In the genomic region with DNA sequence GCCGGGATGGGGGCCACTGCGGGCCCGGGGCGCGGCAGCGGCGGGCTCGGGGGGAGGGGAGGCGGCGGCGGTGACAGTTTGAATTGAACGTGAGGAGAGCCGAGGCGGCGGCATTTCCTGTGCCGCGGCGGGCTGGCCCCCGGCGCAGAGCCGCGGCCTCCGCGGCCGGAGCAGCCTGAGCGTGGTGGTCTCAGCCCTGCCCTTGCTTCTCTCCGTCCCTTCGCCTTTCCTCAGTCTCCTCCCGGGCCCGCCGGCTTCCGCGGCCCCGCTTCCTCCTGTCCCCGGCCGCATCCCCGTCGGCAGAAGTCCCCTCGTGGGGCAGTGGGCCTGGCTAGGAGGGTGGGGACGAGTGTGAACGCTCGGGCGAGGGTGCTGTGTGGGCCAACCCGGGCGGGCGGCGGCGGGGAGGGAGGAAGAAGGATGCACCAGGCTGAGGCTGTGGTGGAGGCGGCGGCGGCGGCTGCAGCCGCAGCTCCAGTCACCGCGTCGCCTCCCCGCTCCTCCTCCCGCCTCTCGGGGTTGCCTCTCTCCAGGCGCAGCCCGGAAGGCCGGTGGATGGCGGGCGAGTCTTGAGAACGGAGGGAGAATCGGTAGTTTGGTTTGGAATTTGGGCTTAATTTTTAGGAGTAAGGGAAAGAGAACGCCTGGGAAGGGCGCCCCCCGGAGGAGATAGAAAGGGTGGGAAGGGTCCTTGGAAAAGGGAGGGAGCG, we compare ENCODE assay signal across 8 cellular contexts. TPM values are rescaled to one million over a fixed set of nuclear protein-coding genes. Genes with fewer than 3 reads are reported as not detected.
DNase-seq lines count a peak whose midpoint lies in the region; ATAC-seq and TF ChIP-seq lines count a peak whose summit lies in the region.

No MANE protein-coding gene starts in this region.

- H3K4me1 ChIP-seq in BE2C (no peaks in the 10 kb centered on the region; the same call in 1 of the 2 replicates), duodenal mucosa (ENCODE audit: control insufficient read depth in 1 of 2, insufficient read depth in 2 of 2, low read length in 2 of 2) (peaks cover 16 to 33% of the 10 kb centered on the region in 2 donors), lung (ENCODE audit: control insufficient read depth in 2 of 2, insufficient read depth in 2 of 2, low read length in 2 of 2) (peaks cover 2 to 21% of the 10 kb centered on the region in 2 donors)

- TF ChIP-seq CTCF in BE2C (IDR thresholded peaks at IDR 0.05; ENCODE audit: low read depth, low read length): peak; percentile 85
- peak; percentile 27 for TF ChIP-seq CTCF in lung (IDR thresholded peaks at IDR 0.05; ENCODE audit: control extremely low read depth, extremely low read depth)

- peak overlapping the region; percentile 95 for H3K27ac ChIP-seq in duodenal mucosa (ENCODE audit: low read depth, low read length)
- H3K27ac ChIP-seq in lung (ENCODE audit: low read depth in 1 of 2, low read length in 1 of 2): peak overlapping the region; percentile 98 to 99

- no peaks in the 10 kb centered on the region for H3K9me3 ChIP-seq in BE2C
- no peaks in the 10 kb centered on the region for H3K9me3 ChIP-seq in duodenal mucosa (ENCODE audit: control insufficient read depth in 1 of 2, low read length in 2 of 2)
- no peaks in the 10 kb centered on the region for H3K9me3 ChIP-seq in lung (ENCODE audit: control insufficient read depth in 2 of 2, insufficient read depth in 1 of 2, low read length in 1 of 2)

- ATAC-seq in GM19023 (IDR thresholded peaks at IDR 0.05; ENCODE audit: unreplicated experiment) (peak; percentile 35), HG03280 (IDR thresholded peaks at IDR 0.05; ENCODE audit: unreplicated experiment) (peak; percentile 34), lung (ENCODE audit: insufficient read depth, low FRiP score) (peak; percentile 56)

- H3K4me3 ChIP-seq in BE2C (ENCODE audit: low read depth, low read length) (peak overlapping the region; percentile 84), duodenal mucosa (ENCODE audit: low read depth in 1 of 2, low read length in 2 of 2) (peak overlapping the region; percentile 87 to 94), lung (peak overlapping the region; percentile 78)

- H3K36me3 ChIP-seq in BE2C (no peaks in the 10 kb centered on the region), duodenal mucosa (ENCODE audit: control insufficient read depth in 1 of 2, insufficient read depth in 2 of 2, low read length in 2 of 2) (no peaks in the 10 kb centered on the region), lung (ENCODE audit: control insufficient read depth in 2 of 2, insufficient read depth in 2 of 2, low read length in 2 of 2) (no peaks in the 10 kb centered on the region)

- H3K27me3 ChIP-seq in BE2C (no peaks in the 10 kb centered on the region), duodenal mucosa (ENCODE audit: control insufficient read depth in 1 of 2, insufficient read depth in 2 of 2, low read length in 2 of 2) (no peaks in the 10 kb centered on the region), lung (ENCODE audit: control insufficient read depth, insufficient read depth) (no peaks in the 10 kb centered on the region)

- H3K9ac ChIP-seq in duodenal mucosa (ENCODE audit: low read depth in 1 of 2, low read length in 2 of 2): peak overlapping the region; percentile 68 to 88

- 0 to 1% methylated on average over 46 to 70 of the region's 70 CpGs for WGBS in lung, 2 donors

- peak; percentile 76 for DNase-seq in BE2C
- peak; percentile 90 for DNase-seq in NCI-H69 (lab: John Stamatoyannopoulos, UW)
- DNase-seq in activated CD4-positive, alpha-beta T cell treated with anti-CD3 and anti-CD28 coated beads, Interleukin-2, amount 50 U/mL, for 48 hours: peak; percentile 69 to 75
- peak; percentile 68 for DNase-seq in lung (ENCODE audit: low spot score)
- peak; percentile 49 to 56 (median 55) for DNase-seq in stimulated activated CD4-positive, alpha-beta T cell treated with anti-CD3 and anti-CD28 coated beads, TNF-alpha, amount 100 ng/mL, for 4 hours (ENCODE audit: low read depth in 3 of 3)

RNA-seq across cellular contexts. Expression of a gene that starts 0.7 kb away (rescaled TPM):
- polyA plus RNA-seq in BE2C (2012; ENCODE audit: insufficient read depth, insufficient read length, low read depth): 241 TPM
- 100 to 1,000 TPM; 130 to 296 TPM for total RNA-seq in lung
- polyA plus RNA-seq in lung: 100 to 1,000 TPM; 101 to 133 TPM

Comparison
In these comparisons a context has a peak if more than half of its experiments do, and no peak if none do; other contexts are left out.
1. Peak in every context shown above with its lines: DNase-seq, ATAC-seq, H3K4me3 ChIP-seq and H3K27ac ChIP-seq.